Comparison of ENCODE assay signal across 8 cellular contexts in genomic region chr22:31229402-31230140, GRCh38. TPM values are rescaled to one million over a fixed set of nuclear protein-coding genes. Genes with fewer than 3 reads are reported as not detected.
DNase-seq lines count a peak whose midpoint lies in the region; ATAC-seq and TF ChIP-seq lines count a peak whose summit lies in the region.

No MANE protein-coding gene starts in this region.

- H3K4me3 ChIP-seq in esophagus (ENCODE audit: low read depth in 1 of 2, low read length in 2 of 2) (no peak overlapping the region), neutrophil (ENCODE audit: low read depth in 1 of 2, low read length in 1 of 2) (peak overlapping the region; percentile 49 to 51)

- DNase-seq in EH (ENCODE audit: low read depth) (peak; percentile 56), OCI-M1 (lab: John Stamatoyannopoulos, UW) (peak; percentile 85), occipital lobe (lab: John Stamatoyannopoulos, UW) (no peak), COLO829 (ENCODE audit: low spot score) (no peak)

- H3K36me3 ChIP-seq in esophagus (ENCODE audit: control insufficient read depth in 2 of 2, insufficient read depth in 2 of 2, low read length in 1 of 2) (peaks cover 0 to 2% of the 10 kb centered on the region in 2 donors), neutrophil (peaks cover 37% of the 10 kb centered on the region)

- 54 to 65% methylated on average over 4 of the region's 4 CpGs for WGBS in esophagus, 2 donors

- TF ChIP-seq CTCF in neutrophil (IDR thresholded peaks at IDR 0.05): no peak

- H3K27me3 ChIP-seq in esophagus (ENCODE audit: control insufficient read depth in 1 of 2, insufficient read depth in 2 of 2, low read length in 2 of 2): no peaks in the 10 kb centered on the region
- H3K27me3 ChIP-seq in neutrophil: no peaks in the 10 kb centered on the region

- H3K27ac ChIP-seq in esophagus (ENCODE audit: low read depth in 2 of 2, low read length in 1 of 2) (peak overlapping the region; percentile 20 to 52), neutrophil (peak overlapping the region; percentile 98)

- no peak for ATAC-seq in HG03039 (IDR thresholded peaks at IDR 0.05; ENCODE audit: unreplicated experiment)
- ATAC-seq in GM18873 (IDR thresholded peaks at IDR 0.05; ENCODE audit: low FRiP score, unreplicated experiment): no peak

- H3K4me1 ChIP-seq in esophagus (ENCODE audit: control insufficient read depth in 2 of 2, insufficient read depth in 2 of 2, low read length in 1 of 2): peaks cover 0 to 4% of the 10 kb centered on the region in 2 donors
- peaks cover 98 to 99% of the 10 kb centered on the region in 2 experiments for H3K4me1 ChIP-seq in neutrophil (ENCODE audit: control insufficient read depth in 1 of 2, insufficient read depth in 1 of 2, low read depth in 1 of 2, low read length in 1 of 2)

- H3K9me3 ChIP-seq in esophagus (ENCODE audit: control insufficient read depth in 2 of 2, insufficient read depth in 1 of 2, low read depth in 1 of 2, low read length in 1 of 2) (no peaks in the 10 kb centered on the region), neutrophil (no peaks in the 10 kb centered on the region)

RNA-seq across cellular contexts. Expression of gene LIMK2, which starts 17.5 kb away (rescaled TPM):
- 10 to 100 TPM; 43.5 to 57.4 TPM for polyA plus RNA-seq in esophagus
- total RNA-seq in occipital lobe: 16.7 TPM

Comparison
In these comparisons a context has a peak if more than half of its experiments do, and no peak if none do; other contexts are left out.
1. DNase-seq: peak in EH (single experiment) and OCI-M1 (single experiment); none in occipital lobe (single experiment) and COLO829 (single experiment).
2. H3K4me3 ChIP-seq: peak in neutrophil (2 of 2); none in esophagus (0 of 2).